ENCODE assay signal across 21 cellular contexts in genomic region chr6:88402909-88403308, GRCh38.
"Had no signal": no experiment of that assay in that cellular context is flagged by ENCODE, and none has a peak within 500 bp of the region (broad histone marks: within the 10 kb centered on the region; RNA-seq: fewer than 3 reads in every experiment).

No MANE protein-coding gene starts in this region.

- H3K9me3 ChIP-seq: esophagus squamous epithelium, gastrocnemius medialis, lower lobe of right lung, mucosa of descending colon had no signal

- ATAC-seq: esophagus mucosa, gastrocnemius medialis, heart right ventricle, left lung, left ventricle myocardium superior, lower lobe of right lung, mucosa of descending colon had no signal

- H3K27me3 ChIP-seq: esophagus squamous epithelium, gastrocnemius medialis, left lung had no signal

- DNase-seq: dermis blood vessel endothelial cell; effector CD4-positive, alpha-beta T cell; effector memory CD4-positive, alpha-beta T cell; esophagus squamous epithelium; foreskin fibroblast; foreskin melanocyte; gastrocnemius medialis; glutamatergic neuron; head of caudate nucleus; heart right ventricle; hippocampal formation; left cardiac atrium; left lung; left ventricle myocardium superior; lower lobe of right lung; mesenchymal stem cell; mucosa of descending colon; naive B cell had no signal

- H3K36me3 ChIP-seq: esophagus squamous epithelium, gastrocnemius medialis, heart right ventricle, left lung, lower lobe of right lung had no signal

- H3K27ac ChIP-seq: coronary artery, esophagus squamous epithelium, gastrocnemius medialis, heart right ventricle, left lung, lower lobe of right lung had no signal

- H3K4me3 ChIP-seq: coronary artery, dorsolateral prefrontal cortex, esophagus squamous epithelium, gastrocnemius medialis, heart right ventricle, left lung, lower lobe of right lung, mucosa of descending colon had no signal
